In the genomic region with DNA sequence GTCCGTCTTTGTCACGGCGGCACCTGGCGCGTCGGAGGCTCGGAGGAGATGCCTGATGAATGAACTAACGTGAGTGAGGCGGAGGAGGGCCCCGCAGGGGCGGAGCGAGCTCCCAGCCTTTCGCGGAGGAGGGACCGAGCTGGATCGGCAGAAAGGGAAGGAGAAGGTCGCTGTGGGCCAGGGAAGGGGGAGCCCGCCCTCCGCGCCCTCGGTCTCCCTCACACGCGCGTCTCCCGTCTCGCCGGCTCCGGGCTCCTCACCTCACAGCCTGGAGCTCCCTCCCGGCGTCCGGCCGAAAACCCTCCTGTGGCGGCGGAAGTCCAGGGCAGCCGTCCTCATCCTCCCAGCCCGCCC, we compare ENCODE assay signal across 1 cellular context.
TF ChIP-seq lines count a peak whose summit lies in the region.

No MANE protein-coding gene starts in this region.

TF ChIP-seq in WTC11, 78 proteins besides CTCF, POLR2A, EP300 and RAD21 (continued from another document):
- TF ChIP-seq, protein P1, sequence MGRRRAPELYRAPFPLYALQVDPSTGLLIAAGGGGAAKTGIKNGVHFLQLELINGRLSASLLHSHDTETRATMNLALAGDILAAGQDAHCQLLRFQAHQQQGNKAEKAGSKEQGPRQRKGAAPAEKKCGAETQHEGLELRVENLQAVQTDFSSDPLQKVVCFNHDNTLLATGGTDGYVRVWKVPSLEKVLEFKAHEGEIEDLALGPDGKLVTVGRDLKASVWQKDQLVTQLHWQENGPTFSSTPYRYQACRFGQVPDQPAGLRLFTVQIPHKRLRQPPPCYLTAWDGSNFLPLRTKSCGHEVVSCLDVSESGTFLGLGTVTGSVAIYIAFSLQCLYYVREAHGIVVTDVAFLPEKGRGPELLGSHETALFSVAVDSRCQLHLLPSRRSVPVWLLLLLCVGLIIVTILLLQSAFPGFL (CRISPR knock-in tag; IDR thresholded peaks at IDR 0.05; ENCODE audit: borderline replicate concordance) = no peak
- TF ChIP-seq, protein P2, sequence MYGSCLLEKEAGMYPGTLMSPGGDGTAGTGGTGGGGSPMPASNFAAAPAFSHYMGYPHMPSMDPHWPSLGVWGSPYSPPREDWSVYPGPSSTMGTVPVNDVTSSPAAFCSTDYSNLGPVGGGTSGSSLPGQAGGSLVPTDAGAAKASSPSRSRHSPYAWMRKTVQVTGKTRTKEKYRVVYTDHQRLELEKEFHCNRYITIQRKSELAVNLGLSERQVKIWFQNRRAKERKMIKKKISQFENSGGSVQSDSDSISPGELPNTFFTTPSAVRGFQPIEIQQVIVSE (CRISPR knock-in tag; IDR thresholded peaks at IDR 0.05; ENCODE audit: borderline replicate concordance) = no peak
- TF ChIP-seq CREB1 (CRISPR knock-in tag; IDR thresholded peaks at IDR 0.05) = no peak
- TF ChIP-seq MXD4 (CRISPR knock-in tag; IDR thresholded peaks at IDR 0.05; ENCODE audit: borderline replicate concordance) = no peak
- no peak for TF ChIP-seq CBFB (CRISPR knock-in tag; IDR thresholded peaks at IDR 0.05; ENCODE audit: low read depth)
- no peak for TF ChIP-seq ZBTB21 (CRISPR knock-in tag; IDR thresholded peaks at IDR 0.05; ENCODE audit: borderline replicate concordance)
- no peak for TF ChIP-seq NFE2L1 (CRISPR knock-in tag; IDR thresholded peaks at IDR 0.05)
- TF ChIP-seq, protein P3, sequence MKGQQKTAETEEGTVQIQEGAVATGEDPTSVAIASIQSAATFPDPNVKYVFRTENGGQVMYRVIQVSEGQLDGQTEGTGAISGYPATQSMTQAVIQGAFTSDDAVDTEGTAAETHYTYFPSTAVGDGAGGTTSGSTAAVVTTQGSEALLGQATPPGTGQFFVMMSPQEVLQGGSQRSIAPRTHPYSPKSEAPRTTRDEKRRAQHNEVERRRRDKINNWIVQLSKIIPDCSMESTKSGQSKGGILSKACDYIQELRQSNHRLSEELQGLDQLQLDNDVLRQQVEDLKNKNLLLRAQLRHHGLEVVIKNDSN (CRISPR knock-in tag; IDR thresholded peaks at IDR 0.05) = peak; percentile 14; the same call in 1 of the 2 replicates
- no peak for TF ChIP-seq NFYB (CRISPR knock-in tag; conservative IDR thresholded peaks at IDR 0.05; ENCODE audit: low read depth)
- peak; percentile 71; the same call in 1 of the 2 replicates for TF ChIP-seq ETV6 (CRISPR knock-in tag; IDR thresholded peaks at IDR 0.05)
- TF ChIP-seq, protein P4, sequence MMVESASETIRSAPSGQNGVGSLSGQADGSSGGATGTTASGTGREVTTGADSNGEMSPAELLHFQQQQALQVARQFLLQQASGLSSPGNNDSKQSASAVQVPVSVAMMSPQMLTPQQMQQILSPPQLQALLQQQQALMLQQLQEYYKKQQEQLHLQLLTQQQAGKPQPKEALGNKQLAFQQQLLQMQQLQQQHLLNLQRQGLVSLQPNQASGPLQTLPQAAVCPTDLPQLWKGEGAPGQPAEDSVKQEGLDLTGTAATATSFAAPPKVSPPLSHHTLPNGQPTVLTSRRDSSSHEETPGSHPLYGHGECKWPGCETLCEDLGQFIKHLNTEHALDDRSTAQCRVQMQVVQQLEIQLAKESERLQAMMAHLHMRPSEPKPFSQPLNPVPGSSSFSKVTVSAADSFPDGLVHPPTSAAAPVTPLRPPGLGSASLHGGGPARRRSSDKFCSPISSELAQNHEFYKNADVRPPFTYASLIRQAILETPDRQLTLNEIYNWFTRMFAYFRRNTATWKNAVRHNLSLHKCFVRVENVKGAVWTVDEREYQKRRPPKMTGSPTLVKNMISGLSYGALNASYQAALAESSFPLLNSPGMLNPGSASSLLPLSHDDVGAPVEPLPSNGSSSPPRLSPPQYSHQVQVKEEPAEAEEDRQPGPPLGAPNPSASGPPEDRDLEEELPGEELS (CRISPR knock-in tag; IDR thresholded peaks at IDR 0.05) = 0 out of 2 replicates have a peak, but pooled peaks have one; percentile 35
TF ChIP-seq in WTC11: peak in this region for 5.
